Comparison of ENCODE assay signal across 2 cellular contexts in the genomic region with DNA sequence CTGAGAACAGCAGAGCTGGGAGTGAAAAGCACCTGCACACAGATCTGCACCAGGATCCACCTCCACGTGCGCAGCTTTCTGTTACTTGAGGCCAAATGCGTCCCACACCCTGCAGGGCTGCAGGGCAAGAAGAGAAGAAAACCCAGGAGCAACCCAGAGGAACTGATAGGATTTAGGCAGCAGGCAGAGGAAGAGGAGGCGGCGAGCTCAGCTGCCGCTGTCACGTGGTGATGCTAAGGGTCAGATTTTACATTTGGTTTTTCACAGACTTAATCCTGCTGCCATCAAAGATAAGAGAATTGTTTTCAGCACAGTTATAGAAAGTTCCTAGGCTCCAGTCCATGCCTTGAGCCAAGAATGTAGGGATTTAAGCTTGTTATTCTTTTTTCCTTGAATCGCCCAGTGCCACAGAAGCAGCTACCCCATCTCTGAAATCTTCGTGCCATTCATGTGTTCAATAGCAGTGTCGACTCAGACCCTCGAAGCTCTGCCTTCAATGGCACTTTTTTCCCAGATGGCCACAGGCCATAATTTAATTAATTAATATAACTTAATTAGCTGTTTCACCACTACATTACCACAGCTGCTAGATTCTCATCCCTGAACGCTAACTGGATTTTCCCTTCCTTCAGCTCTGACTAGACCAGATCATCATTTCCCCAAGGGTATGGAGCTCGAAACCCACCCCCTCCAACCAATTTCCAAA.
TF ChIP-seq lines count a peak whose summit lies in the region.

No MANE protein-coding gene starts in this region.

TF ChIP-seq in IMR-90, 13 proteins besides CTCF, POLR2A, EP300 and RAD21 (continued from another document):
- TF ChIP-seq, protein P1, sequence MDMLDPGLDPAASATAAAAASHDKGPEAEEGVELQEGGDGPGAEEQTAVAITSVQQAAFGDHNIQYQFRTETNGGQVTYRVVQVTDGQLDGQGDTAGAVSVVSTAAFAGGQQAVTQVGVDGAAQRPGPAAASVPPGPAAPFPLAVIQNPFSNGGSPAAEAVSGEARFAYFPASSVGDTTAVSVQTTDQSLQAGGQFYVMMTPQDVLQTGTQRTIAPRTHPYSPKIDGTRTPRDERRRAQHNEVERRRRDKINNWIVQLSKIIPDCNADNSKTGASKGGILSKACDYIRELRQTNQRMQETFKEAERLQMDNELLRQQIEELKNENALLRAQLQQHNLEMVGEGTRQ (IDR thresholded peaks at IDR 0.05; ENCODE audit: low read depth, low read length) = peak; percentile 14; the same call in 1 of the 2 replicates

TF ChIP-seq in SK-N-SH treated with all-trans-retinoic acid at 6 μM for 48 hours, 23 proteins besides CTCF, POLR2A, EP300 and RAD21 (continued from another document):
- TF ChIP-seq, protein P2, sequence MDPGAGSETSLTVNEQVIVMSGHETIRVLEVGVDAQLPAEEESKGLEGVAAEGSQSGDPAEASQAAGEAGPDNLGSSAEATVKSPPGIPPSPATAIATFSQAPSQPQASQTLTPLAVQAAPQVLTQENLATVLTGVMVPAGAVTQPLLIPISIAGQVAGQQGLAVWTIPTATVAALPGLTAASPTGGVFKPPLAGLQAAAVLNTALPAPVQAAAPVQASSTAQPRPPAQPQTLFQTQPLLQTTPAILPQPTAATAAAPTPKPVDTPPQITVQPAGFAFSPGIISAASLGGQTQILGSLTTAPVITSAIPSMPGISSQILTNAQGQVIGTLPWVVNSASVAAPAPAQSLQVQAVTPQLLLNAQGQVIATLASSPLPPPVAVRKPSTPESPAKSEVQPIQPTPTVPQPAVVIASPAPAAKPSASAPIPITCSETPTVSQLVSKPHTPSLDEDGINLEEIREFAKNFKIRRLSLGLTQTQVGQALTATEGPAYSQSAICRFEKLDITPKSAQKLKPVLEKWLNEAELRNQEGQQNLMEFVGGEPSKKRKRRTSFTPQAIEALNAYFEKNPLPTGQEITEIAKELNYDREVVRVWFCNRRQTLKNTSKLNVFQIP (CRISPR knock-in tag; IDR thresholded peaks at IDR 0.05; ENCODE audit: borderline replicate concordance, low read depth) = no peak
- TF ChIP-seq OSR1 (CRISPR knock-in tag; IDR thresholded peaks at IDR 0.05) (no peak), ZNF565 (CRISPR knock-in tag; conservative IDR thresholded peaks at IDR 0.05; ENCODE audit: low read depth) (no peak), SNAI2 (CRISPR knock-in tag; IDR thresholded peaks at IDR 0.05) (no peak), ESRRG (CRISPR knock-in tag; IDR thresholded peaks at IDR 0.05) (no peak), TCF4 (CRISPR knock-in tag; IDR thresholded peaks at IDR 0.05; ENCODE audit: borderline replicate concordance) (peak; percentile 86), ZFP30 (CRISPR knock-in tag; IDR thresholded peaks at IDR 0.05) (no peak), ZNF8 (CRISPR knock-in tag; IDR thresholded peaks at IDR 0.05) (peak; percentile 49; the same call in 1 of the 2 replicates), ISL1 (CRISPR knock-in tag; IDR thresholded peaks at IDR 0.05) (0 out of 2 replicates have a peak, but pooled peaks have one; percentile 17), ZFP3 (CRISPR knock-in tag; IDR thresholded peaks at IDR 0.05) (no peak), ZC3H10 (CRISPR knock-in tag; IDR thresholded peaks at IDR 0.05) (no peak), PPARA (CRISPR knock-in tag; IDR thresholded peaks at IDR 0.05; ENCODE audit: borderline replicate concordance) (no peak), ARNTL (CRISPR knock-in tag; IDR thresholded peaks at IDR 0.05; ENCODE audit: borderline replicate concordance, low read depth) (no peak), ZNF70 (CRISPR knock-in tag; IDR thresholded peaks at IDR 0.05) (no peak), CSDC2 (CRISPR knock-in tag; IDR thresholded peaks at IDR 0.05) (no peak)
- TF ChIP-seq, protein P3, sequence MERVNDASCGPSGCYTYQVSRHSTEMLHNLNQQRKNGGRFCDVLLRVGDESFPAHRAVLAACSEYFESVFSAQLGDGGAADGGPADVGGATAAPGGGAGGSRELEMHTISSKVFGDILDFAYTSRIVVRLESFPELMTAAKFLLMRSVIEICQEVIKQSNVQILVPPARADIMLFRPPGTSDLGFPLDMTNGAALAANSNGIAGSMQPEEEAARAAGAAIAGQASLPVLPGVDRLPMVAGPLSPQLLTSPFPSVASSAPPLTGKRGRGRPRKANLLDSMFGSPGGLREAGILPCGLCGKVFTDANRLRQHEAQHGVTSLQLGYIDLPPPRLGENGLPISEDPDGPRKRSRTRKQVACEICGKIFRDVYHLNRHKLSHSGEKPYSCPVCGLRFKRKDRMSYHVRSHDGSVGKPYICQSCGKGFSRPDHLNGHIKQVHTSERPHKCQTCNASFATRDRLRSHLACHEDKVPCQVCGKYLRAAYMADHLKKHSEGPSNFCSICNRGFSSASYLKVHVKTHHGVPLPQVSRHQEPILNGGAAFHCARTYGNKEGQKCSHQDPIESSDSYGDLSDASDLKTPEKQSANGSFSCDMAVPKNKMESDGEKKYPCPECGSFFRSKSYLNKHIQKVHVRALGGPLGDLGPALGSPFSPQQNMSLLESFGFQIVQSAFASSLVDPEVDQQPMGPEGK (CRISPR knock-in tag; IDR thresholded peaks at IDR 0.05; ENCODE audit: borderline replicate concordance) = no peak
- TF ChIP-seq, protein P4, sequence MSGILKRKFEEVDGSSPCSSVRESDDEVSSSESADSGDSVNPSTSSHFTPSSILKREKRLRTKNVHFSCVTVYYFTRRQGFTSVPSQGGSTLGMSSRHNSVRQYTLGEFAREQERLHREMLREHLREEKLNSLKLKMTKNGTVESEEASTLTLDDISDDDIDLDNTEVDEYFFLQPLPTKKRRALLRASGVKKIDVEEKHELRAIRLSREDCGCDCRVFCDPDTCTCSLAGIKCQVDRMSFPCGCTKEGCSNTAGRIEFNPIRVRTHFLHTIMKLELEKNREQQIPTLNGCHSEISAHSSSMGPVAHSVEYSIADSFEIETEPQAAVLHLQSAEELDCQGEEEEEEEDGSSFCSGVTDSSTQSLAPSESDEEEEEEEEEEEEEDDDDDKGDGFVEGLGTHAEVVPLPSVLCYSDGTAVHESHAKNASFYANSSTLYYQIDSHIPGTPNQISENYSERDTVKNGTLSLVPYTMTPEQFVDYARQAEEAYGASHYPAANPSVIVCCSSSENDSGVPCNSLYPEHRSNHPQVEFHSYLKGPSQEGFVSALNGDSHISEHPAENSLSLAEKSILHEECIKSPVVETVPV (CRISPR knock-in tag; IDR thresholded peaks at IDR 0.05) = no peak
- TF ChIP-seq, protein P5, sequence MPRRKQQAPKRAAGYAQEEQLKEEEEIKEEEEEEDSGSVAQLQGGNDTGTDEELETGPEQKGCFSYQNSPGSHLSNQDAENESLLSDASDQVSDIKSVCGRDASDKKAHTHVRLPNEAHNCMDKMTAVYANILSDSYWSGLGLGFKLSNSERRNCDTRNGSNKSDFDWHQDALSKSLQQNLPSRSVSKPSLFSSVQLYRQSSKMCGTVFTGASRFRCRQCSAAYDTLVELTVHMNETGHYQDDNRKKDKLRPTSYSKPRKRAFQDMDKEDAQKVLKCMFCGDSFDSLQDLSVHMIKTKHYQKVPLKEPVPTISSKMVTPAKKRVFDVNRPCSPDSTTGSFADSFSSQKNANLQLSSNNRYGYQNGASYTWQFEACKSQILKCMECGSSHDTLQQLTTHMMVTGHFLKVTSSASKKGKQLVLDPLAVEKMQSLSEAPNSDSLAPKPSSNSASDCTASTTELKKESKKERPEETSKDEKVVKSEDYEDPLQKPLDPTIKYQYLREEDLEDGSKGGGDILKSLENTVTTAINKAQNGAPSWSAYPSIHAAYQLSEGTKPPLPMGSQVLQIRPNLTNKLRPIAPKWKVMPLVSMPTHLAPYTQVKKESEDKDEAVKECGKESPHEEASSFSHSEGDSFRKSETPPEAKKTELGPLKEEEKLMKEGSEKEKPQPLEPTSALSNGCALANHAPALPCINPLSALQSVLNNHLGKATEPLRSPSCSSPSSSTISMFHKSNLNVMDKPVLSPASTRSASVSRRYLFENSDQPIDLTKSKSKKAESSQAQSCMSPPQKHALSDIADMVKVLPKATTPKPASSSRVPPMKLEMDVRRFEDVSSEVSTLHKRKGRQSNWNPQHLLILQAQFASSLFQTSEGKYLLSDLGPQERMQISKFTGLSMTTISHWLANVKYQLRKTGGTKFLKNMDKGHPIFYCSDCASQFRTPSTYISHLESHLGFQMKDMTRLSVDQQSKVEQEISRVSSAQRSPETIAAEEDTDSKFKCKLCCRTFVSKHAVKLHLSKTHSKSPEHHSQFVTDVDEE (CRISPR knock-in tag; IDR thresholded peaks at IDR 0.05) = no peak
- TF ChIP-seq, protein P6, sequence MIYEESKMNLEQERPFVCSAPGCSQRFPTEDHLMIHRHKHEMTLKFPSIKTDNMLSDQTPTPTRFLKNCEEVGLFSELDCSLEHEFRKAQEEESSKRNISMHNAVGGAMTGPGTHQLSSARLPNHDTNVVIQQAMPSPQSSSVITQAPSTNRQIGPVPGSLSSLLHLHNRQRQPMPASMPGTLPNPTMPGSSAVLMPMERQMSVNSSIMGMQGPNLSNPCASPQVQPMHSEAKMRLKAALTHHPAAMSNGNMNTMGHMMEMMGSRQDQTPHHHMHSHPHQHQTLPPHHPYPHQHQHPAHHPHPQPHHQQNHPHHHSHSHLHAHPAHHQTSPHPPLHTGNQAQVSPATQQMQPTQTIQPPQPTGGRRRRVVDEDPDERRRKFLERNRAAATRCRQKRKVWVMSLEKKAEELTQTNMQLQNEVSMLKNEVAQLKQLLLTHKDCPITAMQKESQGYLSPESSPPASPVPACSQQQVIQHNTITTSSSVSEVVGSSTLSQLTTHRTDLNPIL (CRISPR knock-in tag; IDR thresholded peaks at IDR 0.05; ENCODE audit: low read depth) = no peak
